ENCODE assay signal across 8 cellular contexts in the genomic region with DNA sequence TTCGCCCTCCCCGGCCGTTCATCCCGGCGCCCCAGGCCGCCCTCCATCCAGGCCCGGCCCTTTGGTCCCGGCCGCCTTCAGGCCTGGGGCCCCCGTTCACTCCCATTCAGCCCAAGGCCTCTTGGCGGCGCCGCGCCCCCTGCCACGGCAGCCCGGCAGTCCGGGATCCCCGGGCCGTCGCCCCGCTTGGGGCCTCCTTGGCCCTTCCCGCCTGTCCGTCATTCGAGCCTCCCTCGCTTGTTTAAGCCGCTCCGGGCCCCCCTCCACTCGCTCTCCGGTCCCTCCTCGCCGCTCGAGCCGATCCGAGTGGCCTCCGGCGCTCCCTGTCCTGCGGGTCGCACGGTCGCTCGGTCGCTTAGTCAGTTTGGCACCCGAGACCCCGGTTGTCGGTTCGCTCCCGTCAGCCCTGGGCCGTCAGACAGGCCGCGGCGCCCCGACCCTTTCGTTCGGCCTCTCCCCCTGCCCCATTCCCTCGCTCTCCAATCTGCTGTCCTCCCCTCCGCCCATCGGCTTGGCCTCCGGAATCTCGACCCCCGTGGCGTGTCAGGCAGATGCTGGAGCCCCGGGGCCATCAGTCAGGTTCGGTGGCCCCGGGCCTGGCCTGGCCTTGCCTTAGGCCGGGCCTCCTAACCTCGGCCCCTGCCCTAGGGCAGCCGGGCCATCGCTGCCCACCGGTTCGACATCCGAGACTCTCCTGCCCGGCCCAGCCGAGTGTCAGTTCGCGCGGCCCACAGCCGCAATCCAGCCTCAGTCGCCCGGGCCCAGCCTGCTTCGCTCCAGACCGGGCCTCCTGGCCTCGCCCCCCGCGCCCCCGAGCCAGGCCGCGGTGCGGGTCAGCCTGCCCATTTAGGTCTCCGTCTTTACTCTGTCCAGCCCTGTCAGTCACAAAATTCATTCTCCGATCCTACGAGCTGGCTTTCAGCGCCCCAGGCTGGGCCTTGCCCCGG. TPM values are rescaled to one million over a fixed set of nuclear protein-coding genes. Genes with fewer than 3 reads are reported as not detected.
DNase-seq lines count a peak whose midpoint lies in the region; ATAC-seq and TF ChIP-seq lines count a peak whose summit lies in the region.

No MANE protein-coding gene starts in this region.

- H3F3A ChIP-seq in SU-DHL-6 (ENCODE audit: insufficient read depth): peaks cover 11% of the 10 kb centered on the region; the same call in 1 of the 2 replicates

- H3K4me1 ChIP-seq in right atrium auricular region (peaks cover 0 to 72% of the 10 kb centered on the region in 2 donors), psoas muscle (peaks cover 62% of the 10 kb centered on the region)

- H3K27me3 ChIP-seq in SU-DHL-6 (ENCODE audit: low read length) (no peaks in the 10 kb centered on the region), right atrium auricular region (no peaks in the 10 kb centered on the region), psoas muscle (ENCODE audit: insufficient read depth in 3 of 3, low read length in 2 of 3) (no peaks in the 10 kb centered on the region)

- ATAC-seq in GM18909 (IDR thresholded peaks at IDR 0.05; ENCODE audit: poor library complexity, unreplicated experiment): peak; percentile 31
- ATAC-seq in HG03432 (IDR thresholded peaks at IDR 0.05; ENCODE audit: unreplicated experiment): peak; percentile 32
- ATAC-seq in psoas muscle: peak; percentile 34 to 54 (median 41)
- no peak for ATAC-seq in GM18870 (IDR thresholded peaks at IDR 0.05; ENCODE audit: unreplicated experiment)

- peak overlapping the region; percentile 85 for H2AFZ ChIP-seq in SU-DHL-6 (ENCODE audit: low read depth, low read length, severe bottlenecking)

- H3K79me2 ChIP-seq in SU-DHL-6 (ENCODE audit: insufficient read depth, low read length): peaks cover 70% of the 10 kb centered on the region

- H3K9ac ChIP-seq in SU-DHL-6 (ENCODE audit: low read length): peak overlapping the region; percentile 97

- DNase-seq in Ammon's horn (ENCODE audit: low spot score) (peak; percentile 35), amygdala (lab: John Stamatoyannopoulos, UW) (peak in 32 of 56 donors; percentile 22 to 80 (median 56)), right atrium auricular region (ENCODE audit: low spot score) (no peak), psoas muscle (peak; percentile 63 to 69)

- no peaks in the 10 kb centered on the region for H3K9me3 ChIP-seq in SU-DHL-6 (ENCODE audit: insufficient read depth, low read length)
- no peaks in the 10 kb centered on the region for H3K9me3 ChIP-seq in right atrium auricular region
- H3K9me3 ChIP-seq in psoas muscle: no peaks in the 10 kb centered on the region

- intact Hi-C loops in psoas muscle (cut with DNase I): loop anchor here (1.0 to 2.0 kb wide), 3 partner anchors 16 to 46 kb away; a partner anchor contains a TSS

- WGBS in psoas muscle, 3 donors: 0 to 1% (median 0%) methylated on average over 75 to 93 of the region's 93 CpGs

- TF ChIP-seq CTCF in SU-DHL-6 (IDR thresholded peaks at IDR 0.05; ENCODE audit: insufficient read depth, low read length, poor library complexity, severe bottlenecking) (peak; percentile 38), right atrium auricular region (IDR thresholded peaks at IDR 0.05) (peak in 1 of 2 donors; percentile 45), psoas muscle (IDR thresholded peaks at IDR 0.05) (peak; percentile 24)

- H3K36me3 ChIP-seq in SU-DHL-6 (ENCODE audit: low read length) (peaks cover 9% of the 10 kb centered on the region; the same call in 1 of the 2 replicates), right atrium auricular region (peaks cover 8% of the 10 kb centered on the region), psoas muscle (ENCODE audit: insufficient read depth in 1 of 2, low read depth in 1 of 2) (peaks cover 2 to 19% of the 10 kb centered on the region in 2 donors)

- H3K9me2 ChIP-seq in SU-DHL-6 (replicated peaks; ENCODE audit: insufficient read depth, low read length): no peaks in the 10 kb centered on the region

- H3K27ac ChIP-seq in SU-DHL-6 (ENCODE audit: low read depth, low read length) (peak overlapping the region; percentile 79), right atrium auricular region (peak overlapping the region; percentile 99), psoas muscle (peak overlapping the region; percentile 98)

- peak overlapping the region; percentile 67 for H3K4me3 ChIP-seq in SU-DHL-6 (ENCODE audit: insufficient read depth, low read length, poor library complexity, severe bottlenecking)
- H3K4me3 ChIP-seq in right atrium auricular region: peak overlapping the region; percentile 91 to 93
- H3K4me3 ChIP-seq in psoas muscle: peak overlapping the region; percentile 100

- H3K4me2 ChIP-seq in SU-DHL-6 (ENCODE audit: low read depth, low read length, poor library complexity, severe bottlenecking): peak overlapping the region; percentile 99

- peaks cover 8% of the 10 kb centered on the region; the same call in 1 of the 2 replicates for H4K20me1 ChIP-seq in SU-DHL-6 (ENCODE audit: low read depth, low read length)

RNA-seq across cellular contexts. Expression of a gene that starts 1.1 kb away (rescaled TPM):
- 10 to 100 TPM; 48.3 to 57.8 TPM for total RNA-seq in right atrium auricular region
- 10 to 100 TPM; 52.9 to 76.7 (median 60.1) TPM for total RNA-seq in psoas muscle
- 10 to 100 TPM; 34.1 to 53.7 (median 35.9) TPM for polyA plus RNA-seq in psoas muscle

RNA-seq across cellular contexts. Expression of a gene that starts 1.1 kb away (rescaled TPM):
- total RNA-seq in right atrium auricular region (1,000 to 10,000 TPM in 1 of 2 donors, 100 to 1,000 TPM in 1; 929 to 1,323 TPM), psoas muscle (100 to 1,000 TPM; 267 to 440 (median 370) TPM)
- 1,000 to 10,000 TPM in 1 of 3 donors, 100 to 1,000 TPM in 2; 773 to 1,297 (median 800) TPM for polyA plus RNA-seq in psoas muscle

RNA-seq across cellular contexts. Expression of a gene that starts 38.2 kb away (rescaled TPM):
- 10 to 100 TPM in 1 of 2 donors, 1 to 10 TPM in 1; 9.1 to 13.9 TPM for total RNA-seq in right atrium auricular region
- total RNA-seq in psoas muscle: 10 to 100 TPM; 13.3 to 25.3 (median 20.9) TPM
- 10 to 100 TPM in 2 of 3 donors, 1 to 10 TPM in 1; 9.4 to 16.3 (median 10.7) TPM for polyA plus RNA-seq in psoas muscle

RNA-seq across cellular contexts. Expression of a gene that starts 54.8 kb away (rescaled TPM):
- total RNA-seq in right atrium auricular region (not detected), psoas muscle (under 1 TPM in 1 of 4 donors, not detected in 3; 0.25 TPM)
- polyA plus RNA-seq in psoas muscle: under 1 TPM in 2 of 3 donors, not detected in 1; 0.08 to 0.22 TPM
